1 cellular context compared by ENCODE assay signal in the genomic region with DNA sequence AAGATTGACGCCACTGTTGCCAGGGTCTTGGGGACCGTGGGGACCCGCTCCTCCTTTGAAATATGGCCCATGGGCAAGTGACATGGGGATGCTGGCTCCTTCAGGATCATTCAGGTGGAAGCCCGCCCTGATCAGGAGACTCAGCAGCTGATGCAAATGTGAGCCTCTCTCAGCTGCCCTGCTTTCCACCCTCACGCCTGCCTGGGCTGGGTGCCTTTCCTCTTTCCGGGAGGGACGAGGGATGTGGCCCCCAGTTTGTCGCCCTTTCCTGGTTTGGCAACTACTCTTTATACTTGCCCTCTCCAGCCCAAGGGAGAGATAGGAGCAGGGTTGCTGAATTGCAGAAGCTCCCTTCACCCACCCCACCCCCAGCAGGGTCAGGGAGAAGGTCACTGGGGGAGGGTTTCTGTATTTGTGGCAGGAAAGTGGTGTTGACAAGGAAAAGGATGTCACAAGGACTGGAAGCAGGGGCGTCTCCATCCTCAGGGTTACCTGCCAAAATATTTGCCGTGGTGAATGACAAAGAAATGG.
TF ChIP-seq lines count a peak whose summit lies in the region.

No MANE protein-coding gene starts in this region.

TF ChIP-seq in HepG2, 621 proteins besides CTCF, POLR2A, EP300 and RAD21 (continued from another document and continues in another):
- TF ChIP-seq, protein P1, sequence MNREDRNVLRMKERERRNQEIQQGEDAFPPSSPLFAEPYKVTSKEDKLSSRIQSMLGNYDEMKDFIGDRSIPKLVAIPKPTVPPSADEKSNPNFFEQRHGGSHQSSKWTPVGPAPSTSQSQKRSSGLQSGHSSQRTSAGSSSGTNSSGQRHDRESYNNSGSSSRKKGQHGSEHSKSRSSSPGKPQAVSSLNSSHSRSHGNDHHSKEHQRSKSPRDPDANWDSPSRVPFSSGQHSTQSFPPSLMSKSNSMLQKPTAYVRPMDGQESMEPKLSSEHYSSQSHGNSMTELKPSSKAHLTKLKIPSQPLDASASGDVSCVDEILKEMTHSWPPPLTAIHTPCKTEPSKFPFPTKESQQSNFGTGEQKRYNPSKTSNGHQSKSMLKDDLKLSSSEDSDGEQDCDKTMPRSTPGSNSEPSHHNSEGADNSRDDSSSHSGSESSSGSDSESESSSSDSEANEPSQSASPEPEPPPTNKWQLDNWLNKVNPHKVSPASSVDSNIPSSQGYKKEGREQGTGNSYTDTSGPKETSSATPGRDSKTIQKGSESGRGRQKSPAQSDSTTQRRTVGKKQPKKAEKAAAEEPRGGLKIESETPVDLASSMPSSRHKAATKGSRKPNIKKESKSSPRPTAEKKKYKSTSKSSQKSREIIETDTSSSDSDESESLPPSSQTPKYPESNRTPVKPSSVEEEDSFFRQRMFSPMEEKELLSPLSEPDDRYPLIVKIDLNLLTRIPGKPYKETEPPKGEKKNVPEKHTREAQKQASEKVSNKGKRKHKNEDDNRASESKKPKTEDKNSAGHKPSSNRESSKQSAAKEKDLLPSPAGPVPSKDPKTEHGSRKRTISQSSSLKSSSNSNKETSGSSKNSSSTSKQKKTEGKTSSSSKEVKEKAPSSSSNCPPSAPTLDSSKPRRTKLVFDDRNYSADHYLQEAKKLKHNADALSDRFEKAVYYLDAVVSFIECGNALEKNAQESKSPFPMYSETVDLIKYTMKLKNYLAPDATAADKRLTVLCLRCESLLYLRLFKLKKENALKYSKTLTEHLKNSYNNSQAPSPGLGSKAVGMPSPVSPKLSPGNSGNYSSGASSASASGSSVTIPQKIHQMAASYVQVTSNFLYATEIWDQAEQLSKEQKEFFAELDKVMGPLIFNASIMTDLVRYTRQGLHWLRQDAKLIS (CRISPR knock-in tag; IDR thresholded peaks at IDR 0.05) = no peak
- TF ChIP-seq PHF21A (CRISPR knock-in tag; IDR thresholded peaks at IDR 0.05) (peak; percentile 79), ZNF280D (CRISPR knock-in tag; IDR thresholded peaks at IDR 0.05) (0 out of 2 replicates have a peak, but pooled peaks have one; percentile 41), ZNF614 (CRISPR knock-in tag; IDR thresholded peaks at IDR 0.05; ENCODE audit: borderline replicate concordance) (peak; percentile 77; the same call in 1 of the 2 replicates), HNRNPLL (IDR thresholded peaks at IDR 0.05; ENCODE audit: low read depth, low read length, poor library complexity, severe bottlenecking) (no peak), ZIK1 (CRISPR knock-in tag; IDR thresholded peaks at IDR 0.05; ENCODE audit: borderline replicate concordance, low read depth) (no peak), ERF (CRISPR knock-in tag; IDR thresholded peaks at IDR 0.05) (0 out of 2 replicates have a peak, but pooled peaks have one; percentile 52), SAFB2 (CRISPR knock-in tag; IDR thresholded peaks at IDR 0.05; ENCODE audit: borderline replicate concordance, low read depth) (no peak; the same call in 1 of the 2 replicates), HIVEP1 (CRISPR knock-in tag; IDR thresholded peaks at IDR 0.05) (no peak), ZFP36L1 (CRISPR knock-in tag; IDR thresholded peaks at IDR 0.05) (no peak), ZNF281 (CRISPR knock-in tag; IDR thresholded peaks at IDR 0.05; ENCODE audit: borderline replicate concordance) (peak; percentile 99), MAF1 (CRISPR knock-in tag; IDR thresholded peaks at IDR 0.05; ENCODE audit: borderline replicate concordance) (no peak), ZNF292 (CRISPR knock-in tag; IDR thresholded peaks at IDR 0.05; ENCODE audit: borderline replicate concordance, low read depth) (peak; percentile 66; the same call in 1 of the 2 replicates), MIER3 (CRISPR knock-in tag; IDR thresholded peaks at IDR 0.05; ENCODE audit: borderline replicate concordance) (peak; percentile 36; the same call in 1 of the 2 replicates), MBD4 (IDR thresholded peaks at IDR 0.05; ENCODE audit: borderline replicate concordance, low read length) (no peak), ZBTB2 (CRISPR knock-in tag; IDR thresholded peaks at IDR 0.05; ENCODE audit: low read depth) (no peak), JUNB (CRISPR knock-in tag; IDR thresholded peaks at IDR 0.05; ENCODE audit: borderline replicate concordance) (no peak), AKAP8 (CRISPR knock-in tag; IDR thresholded peaks at IDR 0.05) (peak; percentile 31; the same call in 1 of the 2 replicates), BCLAF1 (IDR thresholded peaks at IDR 0.05) (no peak), MIER2 (CRISPR knock-in tag; IDR thresholded peaks at IDR 0.05) (0 out of 2 replicates have a peak, but pooled peaks have one; percentile 16), MEIS2 (CRISPR knock-in tag; IDR thresholded peaks at IDR 0.05) (peak; percentile 75), ZNF331 (CRISPR knock-in tag; IDR thresholded peaks at IDR 0.05) (peak; percentile 63; the same call in 1 of the 2 replicates), KLF12 (CRISPR knock-in tag; IDR thresholded peaks at IDR 0.05; ENCODE audit: borderline replicate concordance) (no peak), ZSCAN9 (CRISPR knock-in tag; IDR thresholded peaks at IDR 0.05; ENCODE audit: borderline replicate concordance) (0 out of 2 replicates have a peak, but pooled peaks have one; percentile 25), KAT8 (CRISPR knock-in tag; IDR thresholded peaks at IDR 0.05) (peak; percentile 48; the same call in 1 of the 2 replicates), ZC3H4 (CRISPR knock-in tag; IDR thresholded peaks at IDR 0.05; ENCODE audit: borderline replicate concordance) (no peak), ZNF34 (CRISPR knock-in tag; IDR thresholded peaks at IDR 0.05; ENCODE audit: borderline replicate concordance) (no peak), NPAS2 (CRISPR knock-in tag; IDR thresholded peaks at IDR 0.05; ENCODE audit: borderline replicate concordance) (no peak), MEIS1 (CRISPR knock-in tag; IDR thresholded peaks at IDR 0.05; ENCODE audit: borderline replicate concordance) (0 out of 2 replicates have a peak, but pooled peaks have one; percentile 48), KDM6A (CRISPR knock-in tag; IDR thresholded peaks at IDR 0.05; ENCODE audit: low read depth) (peak; percentile 84), NCOR1 (IDR thresholded peaks at IDR 0.05; ENCODE audit: borderline replicate concordance, low read length) (peak; percentile 78; the same call in 1 of the 2 replicates)
- TF ChIP-seq, protein P2, sequence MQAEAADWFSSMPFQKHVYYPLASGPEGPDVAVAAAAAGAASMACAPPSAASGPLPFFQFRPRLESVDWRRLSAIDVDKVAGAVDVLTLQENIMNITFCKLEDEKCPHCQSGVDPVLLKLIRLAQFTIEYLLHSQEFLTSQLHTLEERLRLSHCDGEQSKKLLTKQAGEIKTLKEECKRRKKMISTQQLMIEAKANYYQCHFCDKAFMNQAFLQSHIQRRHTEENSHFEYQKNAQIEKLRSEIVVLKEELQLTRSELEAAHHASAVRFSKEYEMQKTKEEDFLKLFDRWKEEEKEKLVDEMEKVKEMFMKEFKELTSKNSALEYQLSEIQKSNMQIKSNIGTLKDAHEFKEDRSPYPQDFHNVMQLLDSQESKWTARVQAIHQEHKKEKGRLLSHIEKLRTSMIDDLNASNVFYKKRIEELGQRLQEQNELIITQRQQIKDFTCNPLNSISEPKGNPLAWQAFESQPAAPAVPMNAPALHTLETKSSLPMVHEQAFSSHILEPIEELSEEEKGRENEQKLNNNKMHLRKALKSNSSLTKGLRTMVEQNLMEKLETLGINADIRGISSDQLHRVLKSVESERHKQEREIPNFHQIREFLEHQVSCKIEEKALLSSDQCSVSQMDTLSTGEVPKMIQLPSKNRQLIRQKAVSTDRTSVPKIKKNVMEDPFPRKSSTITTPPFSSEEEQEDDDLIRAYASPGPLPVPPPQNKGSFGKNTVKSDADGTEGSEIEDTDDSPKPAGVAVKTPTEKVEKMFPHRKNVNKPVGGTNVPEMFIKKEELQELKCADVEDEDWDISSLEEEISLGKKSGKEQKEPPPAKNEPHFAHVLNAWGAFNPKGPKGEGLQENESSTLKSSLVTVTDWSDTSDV (CRISPR knock-in tag; IDR thresholded peaks at IDR 0.05) = no peak
- TF ChIP-seq, protein P3, sequence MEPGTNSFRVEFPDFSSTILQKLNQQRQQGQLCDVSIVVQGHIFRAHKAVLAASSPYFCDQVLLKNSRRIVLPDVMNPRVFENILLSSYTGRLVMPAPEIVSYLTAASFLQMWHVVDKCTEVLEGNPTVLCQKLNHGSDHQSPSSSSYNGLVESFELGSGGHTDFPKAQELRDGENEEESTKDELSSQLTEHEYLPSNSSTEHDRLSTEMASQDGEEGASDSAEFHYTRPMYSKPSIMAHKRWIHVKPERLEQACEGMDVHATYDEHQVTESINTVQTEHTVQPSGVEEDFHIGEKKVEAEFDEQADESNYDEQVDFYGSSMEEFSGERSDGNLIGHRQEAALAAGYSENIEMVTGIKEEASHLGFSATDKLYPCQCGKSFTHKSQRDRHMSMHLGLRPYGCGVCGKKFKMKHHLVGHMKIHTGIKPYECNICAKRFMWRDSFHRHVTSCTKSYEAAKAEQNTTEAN (CRISPR knock-in tag; conservative IDR thresholded peaks at IDR 0.05) = 0 out of 2 replicates have a peak, but pooled peaks have one; percentile 36
- TF ChIP-seq, protein P4, sequence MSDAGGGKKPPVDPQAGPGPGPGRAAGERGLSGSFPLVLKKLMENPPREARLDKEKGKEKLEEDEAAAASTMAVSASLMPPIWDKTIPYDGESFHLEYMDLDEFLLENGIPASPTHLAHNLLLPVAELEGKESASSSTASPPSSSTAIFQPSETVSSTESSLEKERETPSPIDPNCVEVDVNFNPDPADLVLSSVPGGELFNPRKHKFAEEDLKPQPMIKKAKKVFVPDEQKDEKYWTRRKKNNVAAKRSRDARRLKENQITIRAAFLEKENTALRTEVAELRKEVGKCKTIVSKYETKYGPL (CRISPR knock-in tag; IDR thresholded peaks at IDR 0.05) = no peak
